ENCODE assay signal across 31 cellular contexts in the genomic region with DNA sequence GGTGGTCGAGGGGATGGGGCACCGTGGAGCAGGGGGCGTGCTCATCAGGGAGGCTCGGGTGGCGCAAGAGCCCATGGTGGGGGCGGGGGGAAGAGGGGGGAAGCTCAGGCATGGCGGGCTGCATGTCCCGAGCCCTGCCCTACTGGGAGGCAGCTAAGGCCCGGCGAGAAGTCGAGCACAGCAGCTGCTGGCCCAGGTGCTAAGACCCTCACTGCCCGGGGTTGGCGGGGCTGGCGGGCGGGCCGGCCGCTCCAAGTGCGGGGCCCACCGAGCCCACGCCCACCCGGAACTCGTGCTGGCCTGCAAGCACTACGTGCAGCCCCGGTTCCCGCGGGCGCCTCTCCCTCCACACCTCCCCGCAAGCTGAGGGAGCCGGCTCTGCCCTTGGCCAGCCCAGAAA.
"Had no signal": no experiment of that assay in that cellular context is flagged by ENCODE, and none has a peak within 500 bp of the region (broad histone marks: within the 10 kb centered on the region; RNA-seq: fewer than 3 reads in every experiment).

No MANE protein-coding gene starts in this region.

- H3K9me3 ChIP-seq: left lung, lower lobe of right lung, mucosa of descending colon, pancreas, prostate gland, tibial nerve, vagina had no signal

- H3K4me3 ChIP-seq: left lung, lower lobe of right lung, mucosa of descending colon, pancreas, prostate gland, skin epidermis, tibial nerve, vagina had no signal

- H3K36me3 Mint-ChIP-seq: immature natural killer cell; naive thymus-derived CD4-positive, alpha-beta T cell; natural killer cell treated with Interleukin-12 subunit alpha and Interleukin-12 subunit beta and Interleukin-15 and Interleukin-18, amount 100 ng/mL, for 72 hours; stimulated activated naive B cell treated with anti-CD40 and anti-IgM and Interleukin-4, amounts not matched to agents 10 μg/mL and 1 μg/mL and 100 μg/mL, for 72 hours; type B pancreatic cell had no signal

- H3K4me3 Mint-ChIP-seq: immature natural killer cell; naive thymus-derived CD4-positive, alpha-beta T cell; natural killer cell treated with Interleukin-12 subunit alpha and Interleukin-12 subunit beta and Interleukin-15 and Interleukin-18, amount 100 ng/mL, for 72 hours; stimulated activated naive B cell treated with anti-CD40 and anti-IgM and Interleukin-4, amounts not matched to agents 10 μg/mL and 1 μg/mL and 100 μg/mL, for 72 hours; stimulated activated naive CD8-positive, alpha-beta T cell treated with anti-CD3 and anti-CD28 coated beads, Interleukin-15, Interleukin-2, amounts not matched to agents 100 ng/mL and 50 ng/mL, for 24 hours; type B pancreatic cell had no signal

- H3K27me3 ChIP-seq: left lung, pancreas, vagina had no signal

- H3K27ac ChIP-seq: left lung, lower lobe of right lung, pancreas, prostate gland, skin epidermis, tibial nerve, vagina had no signal

- H3K4me1 ChIP-seq: left lung, lower lobe of right lung, pancreas, prostate gland, tibial nerve, vagina had no signal

- H3K4me1 Mint-ChIP-seq: immature natural killer cell; naive thymus-derived CD4-positive, alpha-beta T cell; stimulated activated naive B cell treated with anti-CD40 and anti-IgM and Interleukin-4, amounts not matched to agents 10 μg/mL and 1 μg/mL and 100 μg/mL, for 72 hours had no signal

- H3K36me3 ChIP-seq: left lung, lower lobe of right lung, pancreas, prostate gland, tibial nerve, vagina had no signal

- DNase-seq: hypothalamus; immature natural killer cell; kidney; left colon; lower lobe of right lung; mammary epithelial cell; mesendoderm; midbrain; mucosa of descending colon; naive thymus-derived CD4-positive, alpha-beta T cell; nucleus accumbens; pancreas; posterior cingulate gyrus; retina; stimulated activated CD4-positive, alpha-beta T cell treated with anti-CD3 and anti-CD28 coated beads, Interleukin-12 subunit alpha, Interleukin-12 subunit beta, amount 100 ng/mL, for 4 hours; stimulated activated CD4-positive, alpha-beta T cell treated with anti-CD3 and anti-CD28 coated beads, Interleukin-15, amount 100 ng/mL, for 24 hours; stimulated activated CD4-positive, alpha-beta T cell treated with anti-CD3 and anti-CD28 coated beads, Interleukin-2, amount 100 ng/mL, for 24 hours; stimulated activated CD4-positive, alpha-beta T cell treated with anti-CD3 and anti-CD28 coated beads, Interleukin-4, amount 100 ng/mL, for 1 hour; stimulated activated naive B cell treated with anti-CD40 and anti-IgM and Interleukin-4, amounts not matched to agents 10 μg/mL and 1 μg/mL and 100 μg/mL, for 72 hours; substantia nigra had no signal

- H3K9me3 Mint-ChIP-seq: immature natural killer cell; natural killer cell treated with Interleukin-12 subunit alpha and Interleukin-12 subunit beta and Interleukin-15 and Interleukin-18, amount 100 ng/mL, for 72 hours; stimulated activated naive B cell treated with anti-CD40 and anti-IgM and Interleukin-4, amounts not matched to agents 10 μg/mL and 1 μg/mL and 100 μg/mL, for 72 hours; type B pancreatic cell had no signal

- ATAC-seq: left colon; left lung; lower lobe of right lung; mucosa of descending colon; naive thymus-derived CD4-positive, alpha-beta T cell; natural killer cell treated with Interleukin-12 subunit alpha and Interleukin-12 subunit beta and Interleukin-15 and Interleukin-18, amount 100 ng/mL, for 72 hours; pancreas; right cardiac atrium; sciatic nerve; stimulated activated naive B cell treated with anti-CD40 and anti-IgM and Interleukin-4, amounts not matched to agents 10 μg/mL and 1 μg/mL and 100 μg/mL, for 72 hours had no signal

- H3K27me3 Mint-ChIP-seq: type B pancreatic cell had no signal

- H3K27ac Mint-ChIP-seq: immature natural killer cell; naive thymus-derived CD4-positive, alpha-beta T cell; natural killer cell treated with Interleukin-12 subunit alpha and Interleukin-12 subunit beta and Interleukin-15 and Interleukin-18, amount 100 ng/mL, for 72 hours; stimulated activated naive B cell treated with anti-CD40 and anti-IgM and Interleukin-4, amounts not matched to agents 10 μg/mL and 1 μg/mL and 100 μg/mL, for 72 hours; stimulated activated naive CD8-positive, alpha-beta T cell treated with anti-CD3 and anti-CD28 coated beads, Interleukin-15, Interleukin-2, amounts not matched to agents 100 ng/mL and 50 ng/mL, for 24 hours; type B pancreatic cell had no signal

- FAIRE-seq: islet of Langerhans, kidney, pancreas had no signal
